9 cellular contexts compared by ENCODE assay signal in the genomic region with DNA sequence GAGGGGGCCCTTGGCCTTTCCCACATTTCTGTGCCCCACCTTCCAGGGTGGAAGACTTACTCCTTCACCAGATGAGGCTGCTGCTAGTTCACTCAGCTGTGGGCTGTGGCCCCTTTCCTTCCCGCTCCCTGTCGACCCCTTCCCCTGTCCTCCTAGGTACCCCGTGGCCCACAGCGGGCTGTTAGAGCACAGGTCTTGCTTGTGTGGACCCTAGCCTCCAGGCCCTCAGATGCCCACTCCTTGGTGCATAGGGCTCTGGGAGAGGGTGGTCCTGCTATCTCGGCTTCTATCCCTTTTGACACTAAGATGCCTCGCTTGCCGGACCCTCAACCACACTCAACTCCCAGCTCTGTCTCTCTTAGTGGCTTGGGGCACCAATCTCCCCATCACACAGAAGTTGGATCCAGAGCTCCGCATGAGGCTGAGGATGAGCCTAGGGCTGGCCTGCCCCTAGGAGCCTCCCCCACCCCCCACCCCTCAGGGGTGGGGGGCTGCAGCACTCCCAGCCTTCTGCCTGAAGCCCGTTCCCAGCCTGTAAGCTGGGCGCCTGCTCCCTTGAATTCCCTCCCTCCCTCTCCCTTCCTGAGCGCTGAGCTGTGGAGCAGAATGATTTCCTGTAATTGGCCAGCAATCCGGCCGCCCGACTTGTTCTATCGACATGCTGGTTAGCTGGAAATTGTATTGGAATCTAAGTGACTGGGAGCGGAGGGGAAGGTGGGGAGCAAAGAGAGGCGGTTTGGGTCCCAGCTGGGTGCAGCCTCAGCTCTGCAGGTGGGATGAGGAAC. TPM values are rescaled to one million over a fixed set of nuclear protein-coding genes. Genes with fewer than 3 reads are reported as not detected.
DNase-seq lines count a peak whose midpoint lies in the region; ATAC-seq and TF ChIP-seq lines count a peak whose summit lies in the region.
"Had no signal": no experiment of that assay in that cellular context is flagged by ENCODE, and none has a peak within 500 bp of the region (broad histone marks: within the 10 kb centered on the region; RNA-seq: fewer than 3 reads in every experiment).

No MANE protein-coding gene starts in this region.

- H3K4me1 ChIP-seq in heart right ventricle (peaks cover 13 to 46% (median 38%) of the 10 kb centered on the region in 9 donors), ascending aorta (peaks cover 5 to 21% of the 10 kb centered on the region in 2 donors)

- H3K4me3 ChIP-seq in heart right ventricle (no peak overlapping the region), ascending aorta (no peak overlapping the region)

- TF ChIP-seq CTCF in heart right ventricle (IDR thresholded peaks at IDR 0.05) (no peak), mesothelial cell of epicardium (IDR thresholded peaks at IDR 0.05; ENCODE audit: unreplicated experiment) (no peak), ascending aorta (IDR thresholded peaks at IDR 0.05) (no peak), GM20000 (IDR thresholded peaks at IDR 0.05; ENCODE audit: extremely low read depth, missing control alignments) (no peak)

- H3K4me1 Mint-ChIP-seq in effector memory CD8-positive, alpha-beta T cell (ENCODE audit: low read depth in 2 of 2) = peaks cover 18% of the 10 kb centered on the region in 2 donors
- H3K4me1 Mint-ChIP-seq in mesothelial cell of epicardium = peaks cover 40% of the 10 kb centered on the region

- H3K27ac Mint-ChIP-seq in effector memory CD8-positive, alpha-beta T cell = peak overlapping the region in 1 of 2 donors; percentile 63
- no peak overlapping the region for H3K27ac Mint-ChIP-seq in mesothelial cell of epicardium

- H3K4me3 Mint-ChIP-seq in effector memory CD8-positive, alpha-beta T cell = peak overlapping the region; percentile 88 to 90
- H3K4me3 Mint-ChIP-seq in mesothelial cell of epicardium = peak overlapping the region; percentile 52

- H3K36me3 Mint-ChIP-seq in effector memory CD8-positive, alpha-beta T cell (ENCODE audit: insufficient read depth) = peaks cover 3% of the 10 kb centered on the region
- peaks cover 5% of the 10 kb centered on the region for H3K36me3 Mint-ChIP-seq in mesothelial cell of epicardium

- H3K27ac ChIP-seq in heart right ventricle = peak overlapping the region in 1 of 10 donors; percentile 9
- peak overlapping the region in 1 of 2 donors; percentile 83 for H3K27ac ChIP-seq in ascending aorta

- H3K27me3 ChIP-seq in heart right ventricle (peaks cover 0 to 44% (median 0%) of the 10 kb centered on the region in 7 donors), ascending aorta (no peaks in the 10 kb centered on the region)

- intact Hi-C loops in heart right ventricle (cut with DNase I) (loop anchor here in 9 of 10 donors (1.0 to 10.0 kb wide), 11 partner anchors 74 to 248 kb away; a partner anchor contains a TSS), cardiac septum (cut with DNase I) (loop anchor here (5.0 kb wide), 2 partner anchors 77 to 243 kb away; no protein-coding TSS in a partner anchor), ascending aorta (cut with DNase I) (no loop called here)

- WGBS in heart right ventricle, 2 donors = 41 to 56% methylated on average over 17 of the region's 17 CpGs

- ATAC-seq in heart right ventricle (peak in 5 of 8 donors; percentile 5 to 31 (median 15)), HG02973 (IDR thresholded peaks at IDR 0.05; ENCODE audit: unreplicated experiment) (no peak), GM19463 (IDR thresholded peaks at IDR 0.05; ENCODE audit: unreplicated experiment) (no peak)
- ATAC-seq in effector memory CD8-positive, alpha-beta T cell (replicated peaks) = no peak

- H3K9me3 Mint-ChIP-seq in effector memory CD8-positive, alpha-beta T cell = no peaks in the 10 kb centered on the region
- no peaks in the 10 kb centered on the region for H3K9me3 Mint-ChIP-seq in mesothelial cell of epicardium

- H3K27me3 Mint-ChIP-seq in effector memory CD8-positive, alpha-beta T cell = peaks cover 30 to 56% of the 10 kb centered on the region in 2 donors
- peaks cover 22% of the 10 kb centered on the region for H3K27me3 Mint-ChIP-seq in mesothelial cell of epicardium (ENCODE audit: low read depth)

- DNase-seq in heart right ventricle (peak in 1 of 2 donors; percentile 36), cardiac septum (ENCODE audit: low spot score) (no peak), mesothelial cell of epicardium (ENCODE audit: low spot score in 2 of 2, unreplicated experiment in 2 of 2) (no peak), ascending aorta (ENCODE audit: low spot score in 2 of 2) (no peak), GM20000 (ENCODE audit: low spot score) (no peak)
- no peak for DNase-seq in effector memory CD8-positive, alpha-beta T cell
- DNase-seq: SHP77 had no signal

- H3K36me3 ChIP-seq in heart right ventricle = peaks cover 0 to 7% (median 0%) of the 10 kb centered on the region in 9 donors
- H3K36me3 ChIP-seq in ascending aorta = peaks cover 0 to 6% of the 10 kb centered on the region in 2 donors

- H3K9me3 ChIP-seq in heart right ventricle = no peaks in the 10 kb centered on the region
- H3K9me3 ChIP-seq in ascending aorta = no peaks in the 10 kb centered on the region

RNA-seq across cellular contexts. Expression of a gene that starts 30.9 kb away (rescaled TPM):
- total RNA-seq in heart right ventricle (10 to 100 TPM; 28.1 to 46.2 (median 32.7) TPM), cardiac septum (32.1 TPM), mesothelial cell of epicardium (83.2 to 86.0 TPM (median 83.2 TPM) in 3 replicates), ascending aorta (5.0 TPM)
- 10 to 100 TPM; 21.1 to 22.9 TPM for polyA plus RNA-seq in heart right ventricle

RNA-seq across cellular contexts. Expression of a gene that starts 40.6 kb away (rescaled TPM):
- total RNA-seq in heart right ventricle (100 to 1,000 TPM in 1 of 10 donors, 10 to 100 TPM in 9; 60.6 to 110 (median 74.4) TPM), cardiac septum (74.8 TPM), mesothelial cell of epicardium (80.6 to 86.1 TPM (median 80.9 TPM) in 3 replicates), ascending aorta (89.7 TPM)
- polyA plus RNA-seq in heart right ventricle = 10 to 100 TPM; 40.9 to 68.5 TPM

RNA-seq across cellular contexts. Expression of a gene that starts 52.4 kb away (rescaled TPM):
- total RNA-seq in heart right ventricle = 10 to 100 TPM in 2 of 10 donors, 1 to 10 TPM in 5, under 1 TPM in 3; 0.37 to 25.6 (median 1.1) TPM
- 10 to 100 TPM in 1 of 2 donors, 1 to 10 TPM in 1; 2.2 to 12.7 TPM for polyA plus RNA-seq in heart right ventricle
- total RNA-seq in cardiac septum = 0.97 TPM
- total RNA-seq in mesothelial cell of epicardium = 2.2 to 3.1 TPM (median 3.0 TPM) in 3 replicates
- not detected for total RNA-seq in ascending aorta

Comparison
In these comparisons a context has a peak if more than half of its experiments do, and no peak if none do; other contexts are left out.
1. ATAC-seq: peak in heart right ventricle (5 of 8); none in effector memory CD8-positive, alpha-beta T cell (single experiment), HG02973 (single experiment) and GM19463 (single experiment).